12 cellular contexts compared by ENCODE assay signal in the genomic region with DNA sequence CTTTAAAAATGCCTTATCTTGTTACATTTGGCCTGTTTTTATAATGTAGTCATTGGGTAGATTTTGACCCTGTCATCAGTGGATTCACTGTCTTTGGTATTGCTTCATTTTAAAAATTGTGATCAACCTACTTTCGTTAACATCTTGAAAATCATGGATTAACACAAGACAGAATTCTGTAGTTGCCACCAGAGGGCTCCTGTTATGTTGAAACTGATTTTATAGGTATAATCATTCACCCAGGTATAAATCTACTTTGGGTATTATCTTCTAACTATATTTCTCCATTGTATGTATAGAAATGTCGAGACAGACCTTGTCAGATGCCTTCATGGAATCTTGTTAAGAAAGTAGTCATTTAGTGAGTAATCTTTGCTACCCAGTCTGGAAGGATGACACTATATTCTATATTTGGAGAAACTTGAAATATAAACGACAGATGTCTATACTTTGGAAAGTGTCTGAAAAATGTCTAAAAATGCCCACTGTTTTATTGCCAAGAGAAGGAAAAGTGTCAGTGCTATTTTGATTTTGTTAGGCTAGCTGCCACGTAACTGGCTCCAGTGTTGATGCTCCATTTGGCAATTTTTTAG.
DNase-seq lines count a peak whose midpoint lies in the region; ATAC-seq and TF ChIP-seq lines count a peak whose summit lies in the region.
"Had no signal": no experiment of that assay in that cellular context is flagged by ENCODE, and none has a peak within 500 bp of the region (broad histone marks: within the 10 kb centered on the region; RNA-seq: fewer than 3 reads in every experiment).

No MANE protein-coding gene starts in this region.

- TF ChIP-seq POLR2A in transverse colon (IDR thresholded peaks at IDR 0.05): no peak

- 68 to 79% methylated on average over 4 of the region's 4 CpGs for WGBS in transverse colon (ENCODE audit: low coverage in 1 of 2), 2 donors

- no peak overlapping the region for H3K4me3 ChIP-seq in cardiac muscle cell
- no peak overlapping the region for H3K4me3 ChIP-seq in fibroblast of villous mesenchyme (ENCODE audit: low read depth, low read length)
- H3K4me3 ChIP-seq in transverse colon: no peak overlapping the region
- H3K4me3 ChIP-seq: SK-N-MC had no signal

- H3K27ac ChIP-seq in cardiac muscle cell (no peak overlapping the region), transverse colon (no peak overlapping the region)
- H3K27ac ChIP-seq: SK-N-MC had no signal

- H3K9me3 ChIP-seq in cardiac muscle cell (ENCODE audit: low read depth): no peaks in the 10 kb centered on the region
- H3K9me3 ChIP-seq in transverse colon: no peaks in the 10 kb centered on the region

- H3K36me3 ChIP-seq in cardiac muscle cell (no peaks in the 10 kb centered on the region), transverse colon (no peaks in the 10 kb centered on the region)

- no peak overlapping the region for H3K27ac Mint-ChIP-seq in natural killer cell treated with Interleukin-12 subunit alpha and Interleukin-12 subunit beta and Interleukin-15 and Interleukin-18, amount 100 ng/mL, for 72 hours
- H3K27ac Mint-ChIP-seq: CD4-positive, alpha-beta memory T cell had no signal

- H3K9me3 Mint-ChIP-seq in natural killer cell treated with Interleukin-12 subunit alpha and Interleukin-12 subunit beta and Interleukin-15 and Interleukin-18, amount 100 ng/mL, for 72 hours: peaks cover 3% of the 10 kb centered on the region

- H3K4me1 Mint-ChIP-seq in natural killer cell treated with Interleukin-12 subunit alpha and Interleukin-12 subunit beta and Interleukin-15 and Interleukin-18, amount 100 ng/mL, for 72 hours (ENCODE audit: low read depth in 2 of 2): peaks cover 0 to 3% of the 10 kb centered on the region in 2 donors

- ATAC-seq in Right ventricle myocardium inferior (no peak), GM19455 (IDR thresholded peaks at IDR 0.05; ENCODE audit: unreplicated experiment) (no peak)
- ATAC-seq in natural killer cell treated with Interleukin-12 subunit alpha and Interleukin-12 subunit beta and Interleukin-15 and Interleukin-18, amount 100 ng/mL, for 72 hours: no peak

- H3K4me3 Mint-ChIP-seq in natural killer cell treated with Interleukin-12 subunit alpha and Interleukin-12 subunit beta and Interleukin-15 and Interleukin-18, amount 100 ng/mL, for 72 hours: no peak overlapping the region
- H3K4me3 Mint-ChIP-seq: CD4-positive, alpha-beta memory T cell had no signal

- intact Hi-C loops in Right ventricle myocardium inferior (cut with DNase I): no loop called here
- intact Hi-C loops in transverse colon (cut with DNase I; ENCODE audit: low total_unique reads): no loop called here

- peaks cover 0 to 6% of the 10 kb centered on the region in 2 donors for H3K27me3 Mint-ChIP-seq in natural killer cell treated with Interleukin-12 subunit alpha and Interleukin-12 subunit beta and Interleukin-15 and Interleukin-18, amount 100 ng/mL, for 72 hours

- DNase-seq in cardiac muscle cell (ENCODE audit: low read depth in 1 of 2, low spot score in 1 of 2): peak in 1 of 2 donors; percentile 35
- DNase-seq in Right ventricle myocardium inferior (ENCODE audit: missing footprints): no peak
- DNase-seq in RKO (ENCODE audit: low spot score): peak; percentile 11
- DNase-seq in fibroblast of villous mesenchyme (ENCODE audit: low read depth): peak; percentile 47
- no peak for DNase-seq in transverse colon
- no peak for DNase-seq in natural killer cell treated with Interleukin-12 subunit alpha and Interleukin-12 subunit beta and Interleukin-15 and Interleukin-18, amount 100 ng/mL, for 72 hours (ENCODE audit: low spot score)
- DNase-seq in HCEC 1CT: no peak
- DNase-seq: activated T-cell treated with anti-CD3 and anti-CD28 coated beads for 4 hours; CD4-positive, alpha-beta memory T cell; effector CD4-positive, alpha-beta T cell had no signal

- in situ Hi-C loops in transverse colon (cut with MboI; ENCODE audit: low pct_ligation_motif_present in 1 of 4, low pct_unique_long_range_greater_than_20kb in 1 of 4, low sequenced_read_pairs in 3 of 4): no loop called here

- H3K27me3 ChIP-seq in cardiac muscle cell: no peaks in the 10 kb centered on the region
- no peaks in the 10 kb centered on the region for H3K27me3 ChIP-seq in transverse colon

- H3K36me3 Mint-ChIP-seq in natural killer cell treated with Interleukin-12 subunit alpha and Interleukin-12 subunit beta and Interleukin-15 and Interleukin-18, amount 100 ng/mL, for 72 hours: peaks cover 6% of the 10 kb centered on the region

- TF ChIP-seq CTCF in cardiac muscle cell (IDR thresholded peaks at IDR 0.05; ENCODE audit: low read depth, low read length): peak; percentile 37
- TF ChIP-seq CTCF in fibroblast of villous mesenchyme (IDR thresholded peaks at IDR 0.05; ENCODE audit: insufficient read depth, low read depth, low read length): peak; percentile 53
- peak in 4 of 5 experiments; percentile 11 to 28 (median 16) for TF ChIP-seq CTCF in transverse colon (IDR thresholded peaks at IDR 0.05)

- H3K4me1 ChIP-seq in cardiac muscle cell (ENCODE audit: low read depth) (no peaks in the 10 kb centered on the region), transverse colon (no peaks in the 10 kb centered on the region)

- no peak for TF ChIP-seq EP300 in transverse colon (IDR thresholded peaks at IDR 0.05; ENCODE audit: low read depth)

Comparison
In these comparisons a context has a peak if more than half of its experiments do, and no peak if none do; other contexts are left out.
1. DNase-seq: peak in RKO (single experiment) and fibroblast of villous mesenchyme (single experiment); none in Right ventricle myocardium inferior (single experiment), transverse colon (single experiment), natural killer cell treated with Interleukin-12 subunit alpha and Interleukin-12 subunit beta and Interleukin-15 and Interleukin-18, amount 100 ng/mL, for 72 hours (single experiment) and HCEC 1CT (single experiment).
2. Peak in every context shown above with its lines, with median percentiles within 50 percentile points of each other: CTCF ChIP-seq.